ENCODE assay signal across 23 cellular contexts in the genomic region with DNA sequence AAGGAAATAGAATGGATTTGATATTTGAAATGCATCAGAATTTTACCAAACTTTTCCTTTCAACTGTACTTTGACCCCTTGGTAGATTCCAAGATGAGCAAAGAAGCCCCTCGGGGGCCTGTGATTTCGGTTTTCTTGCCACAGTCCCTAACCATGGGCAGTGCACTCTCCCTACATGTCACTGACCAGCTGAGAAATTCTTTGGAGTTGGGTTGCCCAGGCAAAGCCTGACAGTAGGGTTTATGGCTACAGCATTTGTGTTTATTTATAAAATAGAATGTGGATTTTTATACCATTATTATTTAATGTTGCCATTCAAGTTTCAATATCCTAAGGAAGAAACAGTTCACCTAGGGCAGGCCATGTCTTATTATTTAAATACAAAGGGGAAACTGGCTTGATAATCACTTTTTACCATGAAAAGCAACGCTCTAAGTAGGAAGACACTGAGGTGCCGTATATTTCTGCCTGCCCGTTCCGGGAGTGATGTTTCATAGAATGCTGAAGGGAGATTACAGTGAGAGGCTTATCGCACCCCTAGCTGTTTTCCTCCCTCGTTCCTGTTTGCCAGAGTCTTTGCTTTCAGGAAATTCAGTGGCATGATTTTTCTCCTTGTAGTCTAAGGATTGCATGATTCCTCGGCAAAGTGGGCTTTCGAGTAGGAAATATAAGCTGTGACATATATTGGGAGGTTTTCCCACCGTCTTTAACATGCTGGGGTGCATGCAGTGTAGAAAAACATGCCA. TPM values are rescaled to one million over a fixed set of nuclear protein-coding genes. Genes with fewer than 3 reads are reported as not detected.
"Had no signal": no experiment of that assay in that cellular context is flagged by ENCODE, and none has a peak within 500 bp of the region (broad histone marks: within the 10 kb centered on the region; RNA-seq: fewer than 3 reads in every experiment).

No MANE protein-coding gene starts in this region.

- H3K36me3 ChIP-seq: esophagus squamous epithelium, left lung, lower lobe of right lung, pancreas, prostate gland, suprapubic skin, tibial nerve had no signal

- H3K4me3 ChIP-seq: esophagus squamous epithelium, left lung, lower lobe of right lung, pancreas, prostate gland, suprapubic skin, tibial nerve had no signal

- H3K9me3 ChIP-seq: esophagus squamous epithelium, left lung, lower lobe of right lung, pancreas, prostate gland, suprapubic skin, tibial nerve had no signal

- H3K27me3 ChIP-seq: pancreas, tibial nerve had no signal

- DNase-seq: activated CD4-positive, alpha-beta T cell treated with anti-CD3 and anti-CD28 coated beads for 48 hours; activated CD4-positive, alpha-beta T cell treated with anti-CD3 and anti-CD28 coated beads, Interleukin-2, amount 50 U/mL, for 48 hours; activated CD8-positive, alpha-beta memory T cell treated with anti-CD3 and anti-CD28 coated beads for 24 hours; activated effector memory CD4-positive, alpha-beta T cell treated with anti-CD3 and anti-CD28 coated beads, Interleukin-2, amount 50 U/mL, for 16 hours; activated naive CD4-positive, alpha-beta T cell treated with anti-CD3 and anti-CD28 coated beads, Interleukin-2, amount 50 U/mL, for 16 hours; amniotic stem cell; effector CD4-positive, alpha-beta T cell; esophagus squamous epithelium; glutamatergic neuron; left lung; lower lobe of right lung; mesenchymal stem cell; nucleus accumbens; pancreas; small intestine; stimulated activated CD4-positive, alpha-beta T cell treated with anti-CD3 and anti-CD28 coated beads, Interleukin-4, amount 100 ng/mL, for 4 hours; stimulated activated CD8-positive, alpha-beta memory T cell treated with anti-CD3 and anti-CD28 coated beads, Interleukin-4, amount 100 ng/mL, for 48 hours; SW 1271 had no signal

- H3K27ac ChIP-seq: esophagus squamous epithelium, left lung, lower lobe of right lung, pancreas, prostate gland, suprapubic skin, tibial nerve, VCaP had no signal

- H3K4me1 ChIP-seq: left lung, lower lobe of right lung, pancreas, prostate gland, suprapubic skin, tibial nerve had no signal

RNA-seq across cellular contexts. Expression of a gene that starts 35.8 kb away (rescaled TPM):
- total RNA-seq: activated T-helper 1 cell treated with anti-CD3 and anti-CD28 coated beads, Interleukin-12 subunit alpha, Interleukin-12 subunit beta, Interleukin-2, Interleukin-4 antibody, amounts not matched to agents 30 ng/mL and 10 ng/mL and 1 ng/mL, durations not matched to agents 14 hours and 24 hours and 36 hours had no signal
